8 cellular contexts compared by ENCODE assay signal in genomic region chr3:100590114-100590839, GRCh38. TPM values are rescaled to one million over a fixed set of nuclear protein-coding genes. Genes with fewer than 3 reads are reported as not detected.
A peak's percentile ranks its signal among the peaks of the same experiment; 100 is the strongest.
DNase-seq lines count a peak whose midpoint lies in the region; ATAC-seq and TF ChIP-seq lines count a peak whose summit lies in the region.

No MANE protein-coding gene starts in this region.

- CTCF ChIA-PET in CD4-positive, alpha-beta T cell (lab: Charles Lee) = interaction anchor here (1.0 to 2.2 kb wide), 4 partner anchors 10 to 761 kb away, joined by 3 to 9 read pairs (median 4); no protein-coding TSS in a partner anchor

- H3K4me1 Mint-ChIP-seq in CD4-positive, alpha-beta T cell (ENCODE audit: low read depth) = no peaks in the 10 kb centered on the region
- H3K4me1 Mint-ChIP-seq in memory B cell = peaks cover 4% of the 10 kb centered on the region

- TF ChIP-seq CTCF in CD4-positive, alpha-beta T cell (IDR thresholded peaks at IDR 0.05) = peak; percentile 90

- no peaks in the 10 kb centered on the region for H3K9me3 Mint-ChIP-seq in CD4-positive, alpha-beta T cell
- no peaks in the 10 kb centered on the region for H3K9me3 Mint-ChIP-seq in memory B cell

- peak; percentile 13 to 51 (median 43) for DNase-seq in CD4-positive, alpha-beta T cell
- peak; percentile 78 to 91 for DNase-seq in NCI-H524 (lab: John Stamatoyannopoulos, UW)
- peak; percentile 30 to 35 for DNase-seq in activated CD4-positive, alpha-beta T cell treated with anti-CD3 and anti-CD28 coated beads, Interleukin-2, amount 50 U/mL, for 4 hours
- DNase-seq in effector CD4-positive, alpha-beta T cell = peak; percentile 47
- peak; percentile 57 to 59 for DNase-seq in memory B cell (ENCODE audit: low spot score in 2 of 2)
- peak; percentile 8 to 10 for DNase-seq in stimulated activated CD8-positive, alpha-beta memory T cell treated with anti-CD3 and anti-CD28 coated beads, Interleukin-7, amount 100 ng/mL, for 1 hour (ENCODE audit: low read depth in 2 of 2)

- no peaks in the 10 kb centered on the region for H3K9me3 ChIP-seq in CD4-positive, alpha-beta T cell (ENCODE audit: control insufficient read depth, low read length)

- H3K36me3 Mint-ChIP-seq in CD4-positive, alpha-beta T cell (ENCODE audit: low read depth) = no peaks in the 10 kb centered on the region
- H3K36me3 Mint-ChIP-seq in memory B cell = no peaks in the 10 kb centered on the region

- H3K4me3 Mint-ChIP-seq in CD4-positive, alpha-beta T cell = no peak overlapping the region
- peak overlapping the region; percentile 1 for H3K4me3 Mint-ChIP-seq in memory B cell

- no peaks in the 10 kb centered on the region for H3K27me3 ChIP-seq in CD4-positive, alpha-beta T cell (ENCODE audit: control insufficient read depth, insufficient read depth, low read length)

- H3K27ac ChIP-seq in CD4-positive, alpha-beta T cell (ENCODE audit: low read depth, low read length) = no peak overlapping the region

- no peaks in the 10 kb centered on the region for H3K27me3 Mint-ChIP-seq in CD4-positive, alpha-beta T cell
- H3K27me3 Mint-ChIP-seq in memory B cell = peaks cover 4% of the 10 kb centered on the region

- no peak overlapping the region for H3K27ac Mint-ChIP-seq in CD4-positive, alpha-beta T cell
- H3K27ac Mint-ChIP-seq in memory B cell = peak overlapping the region; percentile 3

- intact Hi-C loops in CD4-positive, alpha-beta T cell (cut with DNase I, micrococcal nuclease) = loop anchor here (1.0 to 2.0 kb wide), 4 partner anchors 127 to 521 kb away; no protein-coding TSS in a partner anchor

- peak; percentile 89 for ATAC-seq in CD4-positive, alpha-beta T cell (ENCODE audit: poor library complexity)
- peak; percentile 75 for ATAC-seq in GM19324 (IDR thresholded peaks at IDR 0.05; ENCODE audit: low FRiP score, unreplicated experiment)
- ATAC-seq in HG03521 (IDR thresholded peaks at IDR 0.05; ENCODE audit: unreplicated experiment) = peak; percentile 70
- peak; percentile 78 for ATAC-seq in memory B cell (ENCODE audit: low read depth)

- POLR2A ChIA-PET in CD4-positive, alpha-beta T cell (lab: Charles Lee) = no interaction called here

RNA-seq across cellular contexts. Expression of gene ADGRG7, which starts 19.1 kb away (rescaled TPM):
- not detected for total RNA-seq in CD4-positive, alpha-beta T cell

Comparison
In these comparisons a context has a peak if more than half of its experiments do, and no peak if none do; other contexts are left out.
1. DNase-seq: peak in every context shown above with its lines; median percentile 84 in NCI-H524; 58 in memory B cell; 47 in effector CD4-positive, alpha-beta T cell; 43 in CD4-positive, alpha-beta T cell; 32 in activated CD4-positive, alpha-beta T cell treated with anti-CD3 and anti-CD28 coated beads, Interleukin-2, amount 50 U/mL, for 4 hours; 9 in stimulated activated CD8-positive, alpha-beta memory T cell treated with anti-CD3 and anti-CD28 coated beads, Interleukin-7, amount 100 ng/mL, for 1 hour.